Comparison of ENCODE assay signal across 18 cellular contexts in genomic region chr20:10735195-10735949, GRCh38.
"Had no signal": no experiment of that assay in that cellular context is flagged by ENCODE, and none has a peak within 500 bp of the region (broad histone marks: within the 10 kb centered on the region; RNA-seq: fewer than 3 reads in every experiment).

No MANE protein-coding gene starts in this region.

- H3K4me1 ChIP-seq: colonic mucosa, parathyroid adenoma had no signal

- H3K9me3 ChIP-seq: colonic mucosa, SK-N-SH, vagina had no signal

- ATAC-seq: activated CD8-positive, alpha-beta memory T cell treated with anti-CD3 and anti-CD28 coated beads, Interleukin-2, amount 10 ng/mL, durations not matched to agents 7 days and 5 days; esophagus mucosa had no signal

- H3K36me3 Mint-ChIP-seq: activated CD4-positive, alpha-beta memory T cell treated with anti-CD3 and anti-CD28 coated beads for 36 hours; activated CD8-positive, alpha-beta memory T cell treated with anti-CD3 and anti-CD28 coated beads, Interleukin-2, amount 10 ng/mL, durations not matched to agents 7 days and 5 days; activated naive CD4-positive, alpha-beta T cell treated with anti-CD3 and anti-CD28 coated beads, Interleukin-2, amount 50 U/mL, for 24 hours; naive B cell had no signal

- H3K4me3 Mint-ChIP-seq: activated CD4-positive, alpha-beta memory T cell treated with anti-CD3 and anti-CD28 coated beads for 36 hours; activated CD8-positive, alpha-beta memory T cell treated with anti-CD3 and anti-CD28 coated beads, Interleukin-2, amount 10 ng/mL, durations not matched to agents 7 days and 5 days; activated naive CD4-positive, alpha-beta T cell treated with anti-CD3 and anti-CD28 coated beads, Interleukin-2, amount 50 U/mL, for 24 hours; mesothelial cell of epicardium; naive B cell; stimulated activated naive CD8-positive, alpha-beta T cell treated with anti-CD3 and anti-CD28 coated beads, Interleukin-15, Interleukin-2, amounts not matched to agents 100 ng/mL and 50 ng/mL, for 24 hours had no signal

- H3K27ac ChIP-seq: colonic mucosa, parathyroid adenoma, vagina had no signal

- H3K36me3 ChIP-seq: colonic mucosa, vagina had no signal

- DNase-seq: activated CD4-positive, alpha-beta memory T cell treated with anti-CD3 and anti-CD28 coated beads for 36 hours; activated CD8-positive, alpha-beta memory T cell treated with anti-CD3 and anti-CD28 coated beads, Interleukin-2, amount 10 ng/mL, durations not matched to agents 7 days and 5 days; activated T-cell treated with anti-CD3 and anti-CD28 coated beads, Interleukin-2, amount 50 U/mL, for 1 hour; caudate nucleus; colonic mucosa; foreskin fibroblast; hypothalamus; kidney; naive B cell; retina; SK-N-SH; T-helper 1 cell had no signal

- H3K4me3 ChIP-seq: colonic mucosa, vagina had no signal

- H3K4me1 Mint-ChIP-seq: activated CD8-positive, alpha-beta memory T cell treated with anti-CD3 and anti-CD28 coated beads, Interleukin-2, amount 10 ng/mL, durations not matched to agents 7 days and 5 days; activated naive CD4-positive, alpha-beta T cell treated with anti-CD3 and anti-CD28 coated beads, Interleukin-2, amount 50 U/mL, for 24 hours; naive B cell had no signal

- H3K27me3 ChIP-seq: colonic mucosa, vagina had no signal

- H3K9me3 Mint-ChIP-seq: activated CD4-positive, alpha-beta memory T cell treated with anti-CD3 and anti-CD28 coated beads for 36 hours; activated naive CD4-positive, alpha-beta T cell treated with anti-CD3 and anti-CD28 coated beads, Interleukin-2, amount 50 U/mL, for 24 hours; stimulated activated naive CD8-positive, alpha-beta T cell treated with anti-CD3 and anti-CD28 coated beads, Interleukin-15, Interleukin-2, amounts not matched to agents 100 ng/mL and 50 ng/mL, for 24 hours had no signal

- H3K27ac Mint-ChIP-seq: activated CD4-positive, alpha-beta memory T cell treated with anti-CD3 and anti-CD28 coated beads for 36 hours; activated CD8-positive, alpha-beta memory T cell treated with anti-CD3 and anti-CD28 coated beads, Interleukin-2, amount 10 ng/mL, durations not matched to agents 7 days and 5 days; activated naive CD4-positive, alpha-beta T cell treated with anti-CD3 and anti-CD28 coated beads, Interleukin-2, amount 50 U/mL, for 24 hours; mesothelial cell of epicardium; stimulated activated naive CD8-positive, alpha-beta T cell treated with anti-CD3 and anti-CD28 coated beads, Interleukin-15, Interleukin-2, amounts not matched to agents 100 ng/mL and 50 ng/mL, for 24 hours had no signal
